20 cellular contexts compared by ENCODE assay signal in the genomic region with DNA sequence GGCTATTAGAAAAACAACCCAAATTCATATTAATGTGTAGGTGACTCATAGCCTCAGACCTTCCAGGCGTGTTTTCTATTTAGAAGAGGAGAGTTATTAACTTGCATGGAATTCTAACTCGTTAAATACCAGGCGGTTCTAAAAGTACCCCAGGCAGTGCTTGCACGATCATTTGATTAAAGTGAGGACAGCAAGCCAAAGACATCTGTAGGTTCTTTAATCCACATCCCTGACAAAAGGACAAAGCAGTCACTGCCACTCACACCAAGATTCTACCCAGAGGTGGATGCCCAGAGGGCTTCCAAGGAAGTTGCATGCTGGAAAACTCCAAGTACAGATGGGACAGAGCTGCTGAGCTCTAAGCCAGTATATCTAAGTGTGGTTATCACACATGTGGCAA.
A peak's percentile ranks its signal among the peaks of the same experiment; 100 is the strongest.
DNase-seq lines count a peak whose midpoint lies in the region; ATAC-seq and TF ChIP-seq lines count a peak whose summit lies in the region.
"Had no signal": no experiment of that assay in that cellular context is flagged by ENCODE, and none has a peak within 500 bp of the region (broad histone marks: within the 10 kb centered on the region; RNA-seq: fewer than 3 reads in every experiment).

No MANE protein-coding gene starts in this region.

- peaks cover 10% of the 10 kb centered on the region for H3K27me3 Mint-ChIP-seq in glutamatergic neuron (ENCODE audit: unreplicated experiment)
- H3K27me3 Mint-ChIP-seq: CD4-positive, alpha-beta memory T cell had no signal

- no peak for TF ChIP-seq CTCF in glutamatergic neuron (IDR thresholded peaks at IDR 0.05; ENCODE audit: partially characterized antibody, unreplicated experiment)

- DNase-seq in AG08395 (ENCODE audit: low spot score) (peak; percentile 59), GM04503 (ENCODE audit: low read depth) (peak; percentile 54), amniotic stem cell (lab: John Stamatoyannopoulos, UW) (peak; percentile 40), glutamatergic neuron (no peak), NCI-H187 treated with DMSO at 0.1 percent for 48 hours (lab: John Stamatoyannopoulos, UW) (no peak), HCEC 1CT (no peak)
- DNase-seq in activated CD8-positive, alpha-beta memory T cell treated with anti-CD3 and anti-CD28 coated beads, Interleukin-2, amount 50 U/mL, for 48 hours: no peak
- DNase-seq: activated effector memory CD4-positive, alpha-beta T cell treated with anti-CD3 and anti-CD28 coated beads, Interleukin-2, amount 50 U/mL, for 16 hours; CD4-positive, alpha-beta memory T cell; left ventricle myocardium superior; mucosa of descending colon; NCI-H2171 treated with DMSO at 0.1 percent for 48 hours; NCI-H82; psoas muscle; stimulated activated CD4-positive, alpha-beta T cell treated with anti-CD3 and anti-CD28 coated beads, Interleukin-2, amount 100 ng/mL, for 48 hours; stimulated activated naive CD8-positive, alpha-beta T cell treated with anti-CD3 and anti-CD28 coated beads, Interleukin-15, Interleukin-2, amounts not matched to agents 100 U/mL and 50 U/mL, for 24 hours; thyroid gland had no signal

- H3K4me3 Mint-ChIP-seq in glutamatergic neuron (ENCODE audit: unreplicated experiment): no peak overlapping the region
- H3K4me3 Mint-ChIP-seq: neural crest cell; T-helper 1 cell treated with Interleukin-12 subunit alpha and Interleukin-12 subunit beta and Interleukin-4 antibody, amounts not matched to agents 30 μg/mL and 1 μg/mL, for 36 hours had no signal

- H3K9me3 Mint-ChIP-seq in glutamatergic neuron (ENCODE audit: unreplicated experiment): peaks cover 12% of the 10 kb centered on the region

- peaks cover 37% of the 10 kb centered on the region for H3K4me1 Mint-ChIP-seq in glutamatergic neuron (ENCODE audit: low read depth, unreplicated experiment)
- H3K4me1 Mint-ChIP-seq: CD4-positive, alpha-beta memory T cell; neural crest cell had no signal

- no peak for ATAC-seq in GM18867 (IDR thresholded peaks at IDR 0.05; ENCODE audit: unreplicated experiment)
- ATAC-seq: left ventricle myocardium superior; mucosa of descending colon; psoas muscle; stimulated activated naive CD8-positive, alpha-beta T cell treated with anti-CD3 and anti-CD28 coated beads, Interleukin-15, Interleukin-2, amounts not matched to agents 100 U/mL and 50 U/mL, for 24 hours had no signal

- peaks cover 4% of the 10 kb centered on the region for H3K36me3 Mint-ChIP-seq in glutamatergic neuron (ENCODE audit: unreplicated experiment)
- H3K36me3 Mint-ChIP-seq: CD4-positive, alpha-beta memory T cell had no signal

- H3K27ac Mint-ChIP-seq in glutamatergic neuron (ENCODE audit: unreplicated experiment): peak overlapping the region; percentile 8
- H3K27ac Mint-ChIP-seq: CD4-positive, alpha-beta memory T cell; T-helper 1 cell treated with Interleukin-12 subunit alpha and Interleukin-12 subunit beta and Interleukin-4 antibody, amounts not matched to agents 30 μg/mL and 1 μg/mL, for 36 hours had no signal

Comparison
In these comparisons a context has a peak if more than half of its experiments do, and no peak if none do; other contexts are left out.
1. DNase-seq: peak in AG08395 (single experiment), GM04503 (single experiment) and amniotic stem cell (single experiment); none in glutamatergic neuron (single experiment), NCI-H187 treated with DMSO at 0.1 percent for 48 hours (single experiment), activated CD8-positive, alpha-beta memory T cell treated with anti-CD3 and anti-CD28 coated beads, Interleukin-2, amount 50 U/mL, for 48 hours (single experiment) and HCEC 1CT (single experiment).